ENCODE assay signal across 22 cellular contexts in the genomic region with DNA sequence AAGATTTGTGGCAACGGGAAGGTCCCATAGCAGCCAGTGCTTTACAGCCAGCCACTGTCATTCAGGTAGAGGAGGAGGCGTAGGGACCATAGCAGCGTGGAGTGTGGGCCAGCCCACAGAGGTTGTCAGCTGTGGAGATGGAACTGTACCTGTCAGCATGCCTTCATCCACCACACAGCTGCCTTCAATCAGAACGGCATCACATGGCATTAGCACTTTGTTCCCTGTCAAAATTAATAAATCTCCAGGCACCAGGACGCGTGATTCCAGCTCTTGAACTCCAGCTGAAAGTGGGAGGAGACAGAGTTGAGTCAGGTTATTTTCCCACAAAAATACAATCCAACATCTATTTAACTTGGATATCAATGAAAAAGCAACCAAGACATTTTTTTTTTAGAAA.
DNase-seq lines count a peak whose midpoint lies in the region; FAIRE-seq and TF ChIP-seq lines count a peak whose summit lies in the region.
"Had no signal": no experiment of that assay in that cellular context is flagged by ENCODE, and none has a peak within 500 bp of the region (broad histone marks: within the 10 kb centered on the region; RNA-seq: fewer than 3 reads in every experiment).

No MANE protein-coding gene starts in this region.

- no peaks in the 10 kb centered on the region for H3K9me3 ChIP-seq in neural cell (ENCODE audit: low read length)
- H3K9me3 ChIP-seq in small intestine (ENCODE audit: control insufficient read depth, low read depth) = no peaks in the 10 kb centered on the region
- H3K9me3 ChIP-seq: A549; BE2C; BLaER1 treated with 17β-estradiol and CSF1 and Interleukin-3, amounts not matched to agents 10 nM and 100 nM had no signal

- H3K9ac ChIP-seq in neural cell (ENCODE audit: low read length) = no peak overlapping the region
- H3K9ac ChIP-seq: BLaER1 treated with 17β-estradiol and CSF1 and Interleukin-3, amounts not matched to agents 10 nM and 100 nM had no signal

- H3K4me1 ChIP-seq in small intestine (ENCODE audit: control insufficient read depth in 2 of 2, insufficient read depth in 1 of 2, low read depth in 1 of 2, low read length in 1 of 2) = peaks cover 0 to 2% of the 10 kb centered on the region in 2 donors
- H3K4me1 ChIP-seq: A549; BE2C; BLaER1 treated with 17β-estradiol and CSF1 and Interleukin-3, amounts not matched to agents 10 nM and 100 nM had no signal

- FAIRE-seq in small intestine (lab: Jason Lieb, UNC) = no peak
- FAIRE-seq in frontal cortex (lab: Jason Lieb, UNC) = no peak
- FAIRE-seq: A549, D721Med, GM12878 had no signal

- H3K79me2 ChIP-seq in neural cell (replicated peaks; ENCODE audit: insufficient read depth, low read length) = no peaks in the 10 kb centered on the region

- H3K36me3 ChIP-seq in neural cell (ENCODE audit: insufficient read depth, low read length) (no peaks in the 10 kb centered on the region), small intestine (ENCODE audit: control insufficient read depth in 2 of 2, insufficient read depth in 2 of 2, low read length in 2 of 2) (no peaks in the 10 kb centered on the region)
- H3K36me3 ChIP-seq: BE2C; BLaER1 treated with 17β-estradiol and CSF1 and Interleukin-3, amounts not matched to agents 10 nM and 100 nM had no signal

- H3K4me3 ChIP-seq in neural cell (ENCODE audit: low read length) = no peak overlapping the region
- H3K4me3 ChIP-seq in small intestine (ENCODE audit: low read depth in 1 of 2, low read length in 2 of 2) = no peak overlapping the region
- H3K4me3 ChIP-seq: A549; BLaER1 treated with 17β-estradiol and CSF1 and Interleukin-3, amounts not matched to agents 10 nM and 100 nM; GM12878; GM23338 had no signal

- peak overlapping the region; percentile 3 for H3K4me2 ChIP-seq in neural cell (ENCODE audit: low read length)
- H3K4me2 ChIP-seq: A549; BLaER1 treated with 17β-estradiol and CSF1 and Interleukin-3, amounts not matched to agents 10 nM and 100 nM; GM23338 had no signal

- no peaks in the 10 kb centered on the region for H3K9me2 ChIP-seq in neural cell (ENCODE audit: insufficient read depth, low read length)

- no peaks in the 10 kb centered on the region for H4K20me1 ChIP-seq in neural cell (ENCODE audit: insufficient read depth)
- H4K20me1 ChIP-seq: BLaER1 treated with 17β-estradiol and CSF1 and Interleukin-3, amounts not matched to agents 10 nM and 100 nM had no signal

- peak; percentile 95 for TF ChIP-seq EP300 in neural cell (conservative IDR thresholded peaks at IDR 0.05; ENCODE audit: poor library complexity, severe bottlenecking)

- DNase-seq in caudate nucleus (lab: John Stamatoyannopoulos, UW) (peak in 44 of 61 donors; percentile 2 to 91 (median 40)), small intestine (peak; percentile 29), SHP77 treated with DMSO at 0.1 percent for 48 hours (lab: John Stamatoyannopoulos, UW) (no peak), frontal cortex (ENCODE audit: low spot score in 2 of 2) (no peak)
- DNase-seq in stimulated activated CD8-positive, alpha-beta memory T cell treated with anti-CD3 and anti-CD28 coated beads, Interleukin-4, amount 100 ng/mL, for 48 hours = no peak
- DNase-seq: 8988T; ACHN; AML-193; BE2C; CD4-positive, alpha-beta T cell; CD8-positive, alpha-beta memory T cell; DMS 273 treated with DMSO at 0.1 percent for 48 hours; DMS79; EL; GDM1; H9 had no signal

- H3F3A ChIP-seq in neural cell (ENCODE audit: insufficient read depth, low read length, poor library complexity, severe bottlenecking) = no peaks in the 10 kb centered on the region

- no peak overlapping the region for H2AFZ ChIP-seq in neural cell (ENCODE audit: low read depth, low read length)
- H2AFZ ChIP-seq: GM23338 had no signal

- no peak for TF ChIP-seq RAD21 in neural cell (conservative IDR thresholded peaks at IDR 0.05)

- no peaks in the 10 kb centered on the region for H3K27me3 ChIP-seq in neural cell (ENCODE audit: insufficient read depth, low read depth, low read length)
- H3K27me3 ChIP-seq in small intestine (ENCODE audit: control insufficient read depth in 2 of 2, insufficient read depth in 2 of 2, low read length in 2 of 2) = no peaks in the 10 kb centered on the region
- H3K27me3 ChIP-seq: BLaER1 treated with 17β-estradiol and CSF1 and Interleukin-3, amounts not matched to agents 10 nM and 100 nM had no signal

- 29 to 50% (median 43%) methylated on average over 6 of the region's 6 CpGs for WGBS in small intestine, 3 donors

- H3K27ac ChIP-seq in caudate nucleus (ENCODE audit: low read depth, low read length) (no peak overlapping the region), neural cell (ENCODE audit: low read length) (peak overlapping the region; percentile 31), small intestine (ENCODE audit: low read depth in 1 of 2, low read length in 1 of 2) (no peak overlapping the region)
- H3K27ac ChIP-seq: A549; BLaER1 treated with 17β-estradiol and CSF1 and Interleukin-3, amounts not matched to agents 10 nM and 100 nM had no signal

- TF ChIP-seq CTCF in neural cell (IDR thresholded peaks at IDR 0.05; ENCODE audit: poor library complexity, severe bottlenecking) = no peak

TF ChIP-seq in neural cell, 6 proteins besides CTCF, POLR2A, EP300 and RAD21:
- TF ChIP-seq, protein P1, sequence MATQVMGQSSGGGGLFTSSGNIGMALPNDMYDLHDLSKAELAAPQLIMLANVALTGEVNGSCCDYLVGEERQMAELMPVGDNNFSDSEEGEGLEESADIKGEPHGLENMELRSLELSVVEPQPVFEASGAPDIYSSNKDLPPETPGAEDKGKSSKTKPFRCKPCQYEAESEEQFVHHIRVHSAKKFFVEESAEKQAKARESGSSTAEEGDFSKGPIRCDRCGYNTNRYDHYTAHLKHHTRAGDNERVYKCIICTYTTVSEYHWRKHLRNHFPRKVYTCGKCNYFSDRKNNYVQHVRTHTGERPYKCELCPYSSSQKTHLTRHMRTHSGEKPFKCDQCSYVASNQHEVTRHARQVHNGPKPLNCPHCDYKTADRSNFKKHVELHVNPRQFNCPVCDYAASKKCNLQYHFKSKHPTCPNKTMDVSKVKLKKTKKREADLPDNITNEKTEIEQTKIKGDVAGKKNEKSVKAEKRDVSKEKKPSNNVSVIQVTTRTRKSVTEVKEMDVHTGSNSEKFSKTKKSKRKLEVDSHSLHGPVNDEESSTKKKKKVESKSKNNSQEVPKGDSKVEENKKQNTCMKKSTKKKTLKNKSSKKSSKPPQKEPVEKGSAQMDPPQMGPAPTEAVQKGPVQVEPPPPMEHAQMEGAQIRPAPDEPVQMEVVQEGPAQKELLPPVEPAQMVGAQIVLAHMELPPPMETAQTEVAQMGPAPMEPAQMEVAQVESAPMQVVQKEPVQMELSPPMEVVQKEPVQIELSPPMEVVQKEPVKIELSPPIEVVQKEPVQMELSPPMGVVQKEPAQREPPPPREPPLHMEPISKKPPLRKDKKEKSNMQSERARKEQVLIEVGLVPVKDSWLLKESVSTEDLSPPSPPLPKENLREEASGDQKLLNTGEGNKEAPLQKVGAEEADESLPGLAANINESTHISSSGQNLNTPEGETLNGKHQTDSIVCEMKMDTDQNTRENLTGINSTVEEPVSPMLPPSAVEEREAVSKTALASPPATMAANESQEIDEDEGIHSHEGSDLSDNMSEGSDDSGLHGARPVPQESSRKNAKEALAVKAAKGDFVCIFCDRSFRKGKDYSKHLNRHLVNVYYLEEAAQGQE (IDR thresholded peaks at IDR 0.05; ENCODE audit: borderline replicate concordance) = peak; percentile 55
- no peak for TF ChIP-seq TAF1 (IDR thresholded peaks at IDR 0.05; ENCODE audit: low read depth)
- TF ChIP-seq POLR2AphosphoS5 (IDR thresholded peaks at IDR 0.05) = peak; percentile 77

Comparison
In these comparisons a context has a peak if more than half of its experiments do, and no peak if none do; other contexts are left out.
1. DNase-seq: peak in caudate nucleus (44 of 61) and small intestine (single experiment); none in SHP77 treated with DMSO at 0.1 percent for 48 hours (single experiment), stimulated activated CD8-positive, alpha-beta memory T cell treated with anti-CD3 and anti-CD28 coated beads, Interleukin-4, amount 100 ng/mL, for 48 hours (single experiment) and frontal cortex (0 of 2).